In the genomic region with DNA sequence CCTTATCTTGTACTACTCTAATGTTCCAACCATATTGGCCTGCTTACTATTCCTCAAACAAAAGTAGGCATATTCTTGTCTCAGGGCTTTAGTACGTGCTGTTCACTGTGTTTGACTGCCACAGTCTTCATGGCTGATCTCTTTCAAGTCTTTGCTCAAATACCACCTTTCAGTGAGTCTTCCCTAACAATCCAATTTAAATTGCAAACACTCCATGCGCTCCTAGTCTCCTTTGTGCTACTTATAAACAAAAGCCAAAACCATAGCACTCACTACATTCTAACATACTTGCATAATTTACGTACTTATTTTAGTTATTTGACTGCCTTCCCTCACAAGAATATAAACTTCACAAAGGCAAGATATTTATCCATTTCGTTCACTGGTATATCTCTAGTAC, we compare ENCODE assay signal across 26 cellular contexts. TPM values are rescaled to one million over a fixed set of nuclear protein-coding genes. Genes with fewer than 3 reads are reported as not detected.
"Had no signal": no experiment of that assay in that cellular context is flagged by ENCODE, and none has a peak within 500 bp of the region (broad histone marks: within the 10 kb centered on the region; RNA-seq: fewer than 3 reads in every experiment).

No MANE protein-coding gene starts in this region.

- H3K27ac Mint-ChIP-seq: activated naive CD4-positive, alpha-beta T cell treated with anti-CD3 and anti-CD28 coated beads, Interleukin-2, amount 50 U/mL, for 72 hours; activated T-helper 17 cell treated with anti-CD3 and anti-CD28 coated beads, Interleukin-2, amount 50 U/mL, for 72 hours; mesothelial cell of epicardium; naive thymus-derived CD8-positive, alpha-beta T cell; progenitor cell of endocrine pancreas; stimulated activated memory B cell treated with anti-CD40 and anti-IgM and Interleukin-4, amounts not matched to agents 10 μg/mL and 1 μg/mL and 100 μg/mL, for 72 hours had no signal

- H3K27me3 Mint-ChIP-seq: activated T-helper 17 cell treated with anti-CD3 and anti-CD28 coated beads, Interleukin-2, amount 50 U/mL, for 72 hours; naive thymus-derived CD8-positive, alpha-beta T cell; progenitor cell of endocrine pancreas; stimulated activated memory B cell treated with anti-CD40 and anti-IgM and Interleukin-4, amounts not matched to agents 10 μg/mL and 1 μg/mL and 100 μg/mL, for 72 hours had no signal

- H3K27me3 ChIP-seq: ascending aorta, brain microvascular endothelial cell, left lung, stomach, transverse colon had no signal

- H3K36me3 ChIP-seq: ascending aorta, brain microvascular endothelial cell, left lung, stomach, transverse colon had no signal

- H3K36me3 Mint-ChIP-seq: activated naive CD4-positive, alpha-beta T cell treated with anti-CD3 and anti-CD28 coated beads, Interleukin-2, amount 50 U/mL, for 72 hours; mesothelial cell of epicardium; naive thymus-derived CD8-positive, alpha-beta T cell; stimulated activated memory B cell treated with anti-CD40 and anti-IgM and Interleukin-4, amounts not matched to agents 10 μg/mL and 1 μg/mL and 100 μg/mL, for 72 hours had no signal

- DNase-seq: activated T-cell treated with anti-CD3 and anti-CD28 coated beads, Interleukin-2, amount 50 U/mL, for 1 hour; brain microvascular endothelial cell; central memory CD4-positive, alpha-beta T cell; dermis blood vessel endothelial cell; effector CD8-positive, alpha-beta T cell; erythroblast; kidney glomerular epithelial cell; left lung; naive thymus-derived CD8-positive, alpha-beta T cell; right cardiac atrium; stimulated activated CD4-positive, alpha-beta T cell treated with anti-CD3 and anti-CD28 coated beads, Interleukin-15, amount 100 ng/mL, for 24 hours; stomach; T-helper 9 cell; transverse colon had no signal

- H3K4me3 ChIP-seq: ascending aorta, left lung, skin epidermis, stomach, transverse colon had no signal

- H3K27ac ChIP-seq: ascending aorta, brain microvascular endothelial cell, left lung, skin epidermis, stomach, transverse colon had no signal

- H3K9me3 ChIP-seq: ascending aorta, left lung, stomach, transverse colon had no signal

- H3K4me3 Mint-ChIP-seq: activated T-helper 17 cell treated with anti-CD3 and anti-CD28 coated beads, Interleukin-2, amount 50 U/mL, for 72 hours; mesothelial cell of epicardium; naive thymus-derived CD8-positive, alpha-beta T cell; stimulated activated memory B cell treated with anti-CD40 and anti-IgM and Interleukin-4, amounts not matched to agents 10 μg/mL and 1 μg/mL and 100 μg/mL, for 72 hours had no signal

- H3K4me1 ChIP-seq: ascending aorta, left lung, stomach, transverse colon had no signal

- H3K4me1 Mint-ChIP-seq: activated T-helper 17 cell treated with anti-CD3 and anti-CD28 coated beads, Interleukin-2, amount 50 U/mL, for 72 hours; mesothelial cell of epicardium; naive thymus-derived CD8-positive, alpha-beta T cell; stimulated activated memory B cell treated with anti-CD40 and anti-IgM and Interleukin-4, amounts not matched to agents 10 μg/mL and 1 μg/mL and 100 μg/mL, for 72 hours had no signal

- ATAC-seq: activated naive CD4-positive, alpha-beta T cell treated with anti-CD3 and anti-CD28 coated beads, Interleukin-2, amount 50 U/mL, for 72 hours; activated T-helper 17 cell treated with anti-CD3 and anti-CD28 coated beads, Interleukin-2, amount 50 U/mL, for 72 hours; left lung; naive thymus-derived CD8-positive, alpha-beta T cell; right cardiac atrium; stimulated activated memory B cell treated with anti-CD40 and anti-IgM and Interleukin-4, amounts not matched to agents 10 μg/mL and 1 μg/mL and 100 μg/mL, for 72 hours had no signal

- H3K9me3 Mint-ChIP-seq: activated naive CD4-positive, alpha-beta T cell treated with anti-CD3 and anti-CD28 coated beads, Interleukin-2, amount 50 U/mL, for 72 hours; activated T-helper 17 cell treated with anti-CD3 and anti-CD28 coated beads, Interleukin-2, amount 50 U/mL, for 72 hours; mesothelial cell of epicardium; naive thymus-derived CD8-positive, alpha-beta T cell; stimulated activated memory B cell treated with anti-CD40 and anti-IgM and Interleukin-4, amounts not matched to agents 10 μg/mL and 1 μg/mL and 100 μg/mL, for 72 hours had no signal

RNA-seq across cellular contexts. Expression of a gene that starts 1.7 kb away (rescaled TPM):
- total RNA-seq: ascending aorta; dermis blood vessel endothelial cell; fibroblast of lung; left lung; lung microvascular endothelial cell; naive thymus-derived CD8-positive, alpha-beta T cell; osteocyte; T-helper 1 cell treated with Interleukin-12 subunit alpha and Interleukin-12 subunit beta and Interleukin-4 antibody, amounts not matched to agents 30 ng/mL and 1 ng/mL, for 36 hours had no signal
- polyA plus RNA-seq: naive thymus-derived CD8-positive, alpha-beta T cell had no signal

RNA-seq across cellular contexts. Expression of a gene that starts 36.9 kb away (rescaled TPM):
- total RNA-seq: activated T-helper 17 cell treated with anti-CD3 and anti-CD28 coated beads, Interleukin-2, amount 50 U/mL, for 72 hours; ascending aorta; fibroblast of lung; mesothelial cell of epicardium; naive thymus-derived CD8-positive, alpha-beta T cell; osteocyte; progenitor cell of endocrine pancreas; temporal lobe; transverse colon had no signal
- polyA plus RNA-seq: fibroblast of lung; naive thymus-derived CD8-positive, alpha-beta T cell had no signal

RNA-seq across cellular contexts. Expression of a gene that starts 49.5 kb away (rescaled TPM):
- total RNA-seq: ascending aorta; mesothelial cell of epicardium; naive thymus-derived CD8-positive, alpha-beta T cell; osteocyte; progenitor cell of endocrine pancreas; temporal lobe had no signal
- polyA plus RNA-seq: naive thymus-derived CD8-positive, alpha-beta T cell had no signal
